ENCODE assay signal across 1 cellular context in the genomic region with DNA sequence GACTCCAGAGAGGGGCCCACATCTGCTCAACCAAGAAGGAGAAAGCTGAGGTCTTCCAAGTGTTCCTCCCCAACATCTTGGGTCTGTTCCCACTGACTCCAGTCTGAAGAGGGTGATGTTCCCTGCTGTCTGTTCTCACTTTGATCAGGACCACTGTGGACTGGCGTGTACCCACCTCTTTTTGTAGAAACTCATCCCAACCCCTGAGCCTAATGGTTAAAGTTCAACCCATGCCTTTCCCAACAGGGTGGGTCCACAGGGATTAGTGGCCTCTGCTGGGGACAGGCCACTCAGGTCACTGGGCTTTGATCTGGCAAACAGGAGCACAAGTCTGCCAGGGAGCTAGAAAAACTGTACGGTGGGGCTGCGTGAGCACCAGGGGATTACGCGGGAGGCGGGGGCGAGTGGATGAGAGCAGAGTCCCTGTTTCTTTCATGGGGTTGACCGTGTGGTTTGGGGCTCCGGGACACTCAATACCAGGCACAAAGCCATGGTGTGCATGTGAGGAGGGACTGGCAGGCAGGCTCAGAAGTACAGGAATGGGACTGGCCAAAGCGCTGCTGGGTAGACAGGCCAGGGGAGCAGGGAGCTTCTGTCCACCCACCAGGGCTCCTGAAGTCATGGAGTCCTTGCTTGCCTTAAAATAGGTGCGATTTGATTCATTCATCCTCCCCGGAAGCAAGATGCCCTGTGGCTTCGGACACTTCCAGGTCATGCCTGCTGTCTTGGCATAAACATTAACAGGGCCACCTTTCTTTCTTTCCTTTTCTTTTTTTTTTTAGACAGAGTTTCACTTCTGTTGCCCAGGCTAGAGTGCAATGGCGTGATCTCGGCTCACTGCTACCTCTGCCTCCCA.
A peak's percentile ranks its signal among the peaks of the same experiment; 100 is the strongest.
TF ChIP-seq lines count a peak whose summit lies in the region.

CA5A (minus strand) TSS at position 155 of the 856 bp plus-strand sequence; CDS start at position 76, 79 bp downstream.

TF ChIP-seq in HepG2, 621 proteins besides CTCF, POLR2A, EP300 and RAD21 (continued from another document and continues in another):
- TF ChIP-seq ZBTB40 (IDR thresholded peaks at IDR 0.05) (no peak), ZBTB40 (CRISPR knock-in tag; IDR thresholded peaks at IDR 0.05) (peak; percentile 70; the same call in 1 of the 2 replicates), JARID2 (CRISPR knock-in tag; IDR thresholded peaks at IDR 0.05; ENCODE audit: insufficient replicate concordance) (peak; percentile 22), ZNF256 (CRISPR knock-in tag; conservative IDR thresholded peaks at IDR 0.05) (no peak), SPEN (CRISPR knock-in tag; IDR thresholded peaks at IDR 0.05; ENCODE audit: low read depth) (peak; percentile 81; the same call in 1 of the 2 replicates), KAT7 (CRISPR knock-in tag; IDR thresholded peaks at IDR 0.05; ENCODE audit: borderline replicate concordance) (peak; percentile 83), POGZ (CRISPR knock-in tag; IDR thresholded peaks at IDR 0.05) (peak; percentile 84), TFDP2 (CRISPR knock-in tag; IDR thresholded peaks at IDR 0.05) (peak; percentile 74), KLF9 (CRISPR knock-in tag; IDR thresholded peaks at IDR 0.05; ENCODE audit: low read depth) (peak; percentile 76; the same call in 1 of the 2 replicates), CCAR2 (optimal IDR thresholded peaks at IDR 0.05; ENCODE audit: low read depth, low read length) (no peak), SALL2 (CRISPR knock-in tag; IDR thresholded peaks at IDR 0.05) (peak; percentile 68; the same call in 1 of the 2 replicates), FOSL1 (CRISPR knock-in tag; IDR thresholded peaks at IDR 0.05; ENCODE audit: borderline replicate concordance) (no peak), ZNF333 (CRISPR knock-in tag; IDR thresholded peaks at IDR 0.05; ENCODE audit: borderline replicate concordance) (no peak), BORCS8-MEF2B (CRISPR knock-in tag; IDR thresholded peaks at IDR 0.05) (no peak; the same call in 1 of the 2 replicates), TFAP4 (IDR thresholded peaks at IDR 0.05; ENCODE audit: borderline replicate concordance, low read depth) (peak; percentile 70; the same call in 1 of the 2 replicates), ZNF678 (CRISPR knock-in tag; IDR thresholded peaks at IDR 0.05) (0 out of 2 replicates have a peak, but pooled peaks have one; percentile 13), TFDP1 (CRISPR knock-in tag; IDR thresholded peaks at IDR 0.05; ENCODE audit: borderline replicate concordance) (peak; percentile 27; the same call in 1 of the 2 replicates), ZNF10 (CRISPR knock-in tag; IDR thresholded peaks at IDR 0.05; ENCODE audit: borderline replicate concordance, low read depth) (no peak), ZMYM4 (CRISPR knock-in tag; IDR thresholded peaks at IDR 0.05) (peak; percentile 91), ZBTB42 (CRISPR knock-in tag; IDR thresholded peaks at IDR 0.05) (peak; percentile 63), ATF7 (IDR thresholded peaks at IDR 0.05) (no peak), ATF7 (CRISPR knock-in tag; IDR thresholded peaks at IDR 0.05) (no peak; the same call in 1 of the 2 replicates), ATF1 (CRISPR knock-in tag; IDR thresholded peaks at IDR 0.05) (peak; percentile 73)
- TF ChIP-seq, protein P1, sequence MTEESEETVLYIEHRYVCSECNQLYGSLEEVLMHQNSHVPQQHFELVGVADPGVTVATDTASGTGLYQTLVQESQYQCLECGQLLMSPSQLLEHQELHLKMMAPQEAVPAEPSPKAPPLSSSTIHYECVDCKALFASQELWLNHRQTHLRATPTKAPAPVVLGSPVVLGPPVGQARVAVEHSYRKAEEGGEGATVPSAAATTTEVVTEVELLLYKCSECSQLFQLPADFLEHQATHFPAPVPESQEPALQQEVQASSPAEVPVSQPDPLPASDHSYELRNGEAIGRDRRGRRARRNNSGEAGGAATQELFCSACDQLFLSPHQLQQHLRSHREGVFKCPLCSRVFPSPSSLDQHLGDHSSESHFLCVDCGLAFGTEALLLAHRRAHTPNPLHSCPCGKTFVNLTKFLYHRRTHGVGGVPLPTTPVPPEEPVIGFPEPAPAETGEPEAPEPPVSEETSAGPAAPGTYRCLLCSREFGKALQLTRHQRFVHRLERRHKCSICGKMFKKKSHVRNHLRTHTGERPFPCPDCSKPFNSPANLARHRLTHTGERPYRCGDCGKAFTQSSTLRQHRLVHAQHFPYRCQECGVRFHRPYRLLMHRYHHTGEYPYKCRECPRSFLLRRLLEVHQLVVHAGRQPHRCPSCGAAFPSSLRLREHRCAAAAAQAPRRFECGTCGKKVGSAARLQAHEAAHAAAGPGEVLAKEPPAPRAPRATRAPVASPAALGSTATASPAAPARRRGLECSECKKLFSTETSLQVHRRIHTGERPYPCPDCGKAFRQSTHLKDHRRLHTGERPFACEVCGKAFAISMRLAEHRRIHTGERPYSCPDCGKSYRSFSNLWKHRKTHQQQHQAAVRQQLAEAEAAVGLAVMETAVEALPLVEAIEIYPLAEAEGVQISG (CRISPR knock-in tag; IDR thresholded peaks at IDR 0.05), result peak; percentile 85
- TF ChIP-seq, protein P2, sequence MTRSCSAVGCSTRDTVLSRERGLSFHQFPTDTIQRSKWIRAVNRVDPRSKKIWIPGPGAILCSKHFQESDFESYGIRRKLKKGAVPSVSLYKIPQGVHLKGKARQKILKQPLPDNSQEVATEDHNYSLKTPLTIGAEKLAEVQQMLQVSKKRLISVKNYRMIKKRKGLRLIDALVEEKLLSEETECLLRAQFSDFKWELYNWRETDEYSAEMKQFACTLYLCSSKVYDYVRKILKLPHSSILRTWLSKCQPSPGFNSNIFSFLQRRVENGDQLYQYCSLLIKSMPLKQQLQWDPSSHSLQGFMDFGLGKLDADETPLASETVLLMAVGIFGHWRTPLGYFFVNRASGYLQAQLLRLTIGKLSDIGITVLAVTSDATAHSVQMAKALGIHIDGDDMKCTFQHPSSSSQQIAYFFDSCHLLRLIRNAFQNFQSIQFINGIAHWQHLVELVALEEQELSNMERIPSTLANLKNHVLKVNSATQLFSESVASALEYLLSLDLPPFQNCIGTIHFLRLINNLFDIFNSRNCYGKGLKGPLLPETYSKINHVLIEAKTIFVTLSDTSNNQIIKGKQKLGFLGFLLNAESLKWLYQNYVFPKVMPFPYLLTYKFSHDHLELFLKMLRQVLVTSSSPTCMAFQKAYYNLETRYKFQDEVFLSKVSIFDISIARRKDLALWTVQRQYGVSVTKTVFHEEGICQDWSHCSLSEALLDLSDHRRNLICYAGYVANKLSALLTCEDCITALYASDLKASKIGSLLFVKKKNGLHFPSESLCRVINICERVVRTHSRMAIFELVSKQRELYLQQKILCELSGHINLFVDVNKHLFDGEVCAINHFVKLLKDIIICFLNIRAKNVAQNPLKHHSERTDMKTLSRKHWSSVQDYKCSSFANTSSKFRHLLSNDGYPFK (CRISPR knock-in tag; IDR thresholded peaks at IDR 0.05; ENCODE audit: borderline replicate concordance), result peak; percentile 86; the same call in 1 of the 2 replicates
- TF ChIP-seq, protein P3, sequence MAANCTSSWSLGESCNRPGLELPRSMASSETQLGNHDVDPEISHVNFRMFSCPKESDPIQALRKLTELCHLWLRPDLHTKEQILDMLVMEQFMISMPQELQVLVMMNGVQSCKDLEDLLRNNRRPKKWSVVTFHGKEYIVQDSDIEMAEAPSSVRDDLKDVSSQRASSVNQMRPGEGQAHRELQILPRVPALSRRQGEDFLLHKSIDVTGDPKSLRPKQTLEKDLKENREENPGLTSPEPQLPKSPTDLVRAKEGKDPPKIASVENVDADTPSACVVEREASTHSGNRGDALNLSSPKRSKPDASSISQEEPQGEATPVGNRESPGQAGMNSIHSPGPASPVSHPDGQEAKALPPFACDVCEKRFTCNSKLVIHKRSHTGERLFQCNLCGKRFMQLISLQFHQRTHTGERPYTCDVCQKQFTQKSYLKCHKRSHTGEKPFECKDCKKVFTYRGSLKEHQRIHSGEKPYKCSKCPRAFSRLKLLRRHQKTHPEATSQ (CRISPR knock-in tag; IDR thresholded peaks at IDR 0.05; ENCODE audit: borderline replicate concordance), result peak; percentile 97
- TF ChIP-seq, protein P4, sequence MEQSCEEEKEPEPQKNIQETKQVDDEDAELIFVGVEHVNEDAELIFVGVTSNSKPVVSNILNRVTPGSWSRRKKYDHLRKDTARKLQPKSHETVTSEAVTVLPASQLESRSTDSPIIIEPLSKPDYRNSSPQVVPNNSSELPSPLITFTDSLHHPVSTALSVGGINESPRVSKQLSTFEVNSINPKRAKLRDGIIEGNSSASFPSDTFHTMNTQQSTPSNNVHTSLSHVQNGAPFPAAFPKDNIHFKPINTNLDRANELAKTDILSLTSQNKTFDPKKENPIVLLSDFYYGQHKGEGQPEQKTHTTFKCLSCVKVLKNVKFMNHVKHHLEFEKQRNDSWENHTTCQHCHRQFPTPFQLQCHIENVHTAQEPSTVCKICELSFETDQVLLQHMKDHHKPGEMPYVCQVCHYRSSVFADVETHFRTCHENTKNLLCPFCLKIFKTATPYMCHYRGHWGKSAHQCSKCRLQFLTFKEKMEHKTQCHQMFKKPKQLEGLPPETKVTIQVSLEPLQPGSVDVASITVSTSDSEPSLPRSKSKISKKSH (CRISPR knock-in tag; IDR thresholded peaks at IDR 0.05; ENCODE audit: borderline replicate concordance), result peak; percentile 61; the same call in 1 of the 2 replicates
- TF ChIP-seq, protein P5, sequence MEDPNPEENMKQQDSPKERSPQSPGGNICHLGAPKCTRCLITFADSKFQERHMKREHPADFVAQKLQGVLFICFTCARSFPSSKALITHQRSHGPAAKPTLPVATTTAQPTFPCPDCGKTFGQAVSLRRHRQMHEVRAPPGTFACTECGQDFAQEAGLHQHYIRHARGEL (CRISPR knock-in tag; IDR thresholded peaks at IDR 0.05), result no peak
